ENCODE assay signal across 8 cellular contexts in the genomic region with DNA sequence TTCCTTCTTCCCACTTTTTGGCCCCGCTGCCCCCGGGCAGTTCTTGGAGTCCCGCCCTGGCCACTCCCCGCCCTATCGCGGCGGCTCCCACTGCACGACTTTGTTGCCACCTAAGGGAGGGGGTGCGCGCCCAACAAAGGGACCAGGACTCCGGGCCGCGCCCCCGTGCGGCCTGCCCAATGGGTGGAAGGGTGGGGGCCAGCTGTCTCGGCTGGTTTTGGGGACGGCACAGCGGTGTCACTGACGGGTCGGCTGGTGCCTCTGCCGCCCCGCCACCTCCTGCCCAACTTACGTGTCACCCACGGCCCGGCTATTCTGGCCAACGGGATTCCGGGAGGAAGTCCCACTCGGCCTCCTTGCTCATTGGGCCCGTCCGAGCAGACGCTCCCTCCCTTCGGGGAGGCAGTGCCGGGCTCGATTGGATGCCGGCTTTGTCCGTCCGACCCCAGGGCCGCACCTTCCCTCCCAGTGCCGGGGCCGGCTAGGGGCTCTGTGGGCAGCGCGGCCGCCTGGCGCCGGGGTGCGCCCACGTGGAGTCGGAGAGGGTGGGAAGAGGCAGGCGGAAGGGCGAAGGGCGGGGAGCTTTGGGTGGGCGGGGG. TPM values are rescaled to one million over a fixed set of nuclear protein-coding genes. Genes with fewer than 3 reads are reported as not detected.
A peak's percentile ranks its signal among the peaks of the same experiment; 100 is the strongest.
DNase-seq lines count a peak whose midpoint lies in the region; ATAC-seq and TF ChIP-seq lines count a peak whose summit lies in the region.

A gene with protein sequence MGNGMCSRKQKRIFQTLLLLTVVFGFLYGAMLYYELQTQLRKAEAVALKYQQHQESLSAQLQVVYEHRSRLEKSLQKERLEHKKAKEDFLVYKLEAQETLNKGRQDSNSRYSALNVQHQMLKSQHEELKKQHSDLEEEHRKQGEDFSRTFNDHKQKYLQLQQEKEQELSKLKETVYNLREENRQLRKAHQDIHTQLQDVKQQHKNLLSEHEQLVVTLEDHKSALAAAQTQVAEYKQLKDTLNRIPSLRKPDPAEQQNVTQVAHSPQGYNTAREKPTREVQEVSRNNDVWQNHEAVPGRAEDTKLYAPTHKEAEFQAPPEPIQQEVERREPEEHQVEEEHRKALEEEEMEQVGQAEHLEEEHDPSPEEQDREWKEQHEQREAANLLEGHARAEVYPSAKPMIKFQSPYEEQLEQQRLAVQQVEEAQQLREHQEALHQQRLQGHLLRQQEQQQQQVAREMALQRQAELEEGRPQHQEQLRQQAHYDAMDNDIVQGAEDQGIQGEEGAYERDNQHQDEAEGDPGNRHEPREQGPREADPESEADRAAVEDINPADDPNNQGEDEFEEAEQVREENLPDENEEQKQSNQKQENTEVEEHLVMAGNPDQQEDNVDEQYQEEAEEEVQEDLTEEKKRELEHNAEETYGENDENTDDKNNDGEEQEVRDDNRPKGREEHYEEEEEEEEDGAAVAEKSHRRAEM (minus strand): TSS at position 314 of the 599 bp plus-strand sequence. CDS start 639 bp downstream, outside the sequence.

- H3K27me3 Mint-ChIP-seq in Calu3 (ENCODE audit: unreplicated experiment) (no peaks in the 10 kb centered on the region), mesothelial cell of epicardium (ENCODE audit: low read depth) (no peaks in the 10 kb centered on the region)

- CTCF ChIA-PET in Calu3 (lab: Charles Lee): interaction anchor here (0.7 to 1.7 kb wide), 5 partner anchors 33 to 245 kb away, joined by 3 to 9 read pairs (median 4); no protein-coding TSS in a partner anchor

- ATAC-seq in GM19467 (IDR thresholded peaks at IDR 0.05; ENCODE audit: unreplicated experiment): peak; percentile 86
- peak; percentile 78 for ATAC-seq in HG03575 (IDR thresholded peaks at IDR 0.05; ENCODE audit: extremely low read depth, insufficient number of reproducible peaks, low FRiP score, unreplicated experiment)

- intact Hi-C loops in Calu3 (cut with micrococcal nuclease; ENCODE audit: unreplicated experiment): loop anchor here (2.0 to 10.0 kb wide), 3 partner anchors 49 to 361 kb away; a partner anchor contains a TSS

- no TSS peak for BruUV-seq in Calu3 (replicated peaks; lab: Mats Ljungman, UMichigan)

- H3K27ac Mint-ChIP-seq in Calu3 (ENCODE audit: unreplicated experiment) (peak within 1 kb of the TSS; percentile 95), mesothelial cell of epicardium (peak within 1 kb of the TSS; percentile 98)

- H3K4me3 Mint-ChIP-seq in Calu3 (ENCODE audit: low read depth, unreplicated experiment): peak within 1 kb of the TSS; percentile 99
- H3K4me3 Mint-ChIP-seq in mesothelial cell of epicardium: peak within 1 kb of the TSS; percentile 86

- TF ChIP-seq CTCF in Calu3 (IDR thresholded peaks at IDR 0.05; ENCODE audit: unreplicated experiment): no peak
- no peak for TF ChIP-seq CTCF in mesothelial cell of epicardium (IDR thresholded peaks at IDR 0.05; ENCODE audit: unreplicated experiment)

- peak; percentile 99 for DNase-seq in Calu3
- peak; percentile 93 for DNase-seq in NCI-H82 treated with DMSO at 0.1 percent for 48 hours (lab: John Stamatoyannopoulos, UW; ENCODE audit: unreplicated experiment)
- DNase-seq in activated CD8-positive, alpha-beta memory T cell treated with anti-CD3 and anti-CD28 coated beads for 4 hours (ENCODE audit: low read depth in 2 of 2): peak; percentile 18 to 29
- peak; percentile 64 for DNase-seq in epidermal melanocyte (ENCODE audit: insufficient read length, low spot score)
- peak; percentile 87 to 91 for DNase-seq in mesothelial cell of epicardium (ENCODE audit: low spot score in 2 of 2, unreplicated experiment in 2 of 2)
- DNase-seq in stimulated activated CD8-positive, alpha-beta memory T cell treated with anti-CD3 and anti-CD28 coated beads, Interleukin-4, amount 100 ng/mL, for 48 hours: peak; percentile 72

- H3K9me3 Mint-ChIP-seq in Calu3 (ENCODE audit: low read depth, unreplicated experiment) (no peaks in the 10 kb centered on the region), mesothelial cell of epicardium (no peaks in the 10 kb centered on the region)

- H3K4me1 Mint-ChIP-seq in Calu3 (ENCODE audit: low read depth, unreplicated experiment) (peaks cover 32% of the 10 kb centered on the region), mesothelial cell of epicardium (peaks cover 40% of the 10 kb centered on the region)

- peaks cover 40% of the 10 kb centered on the region for H3K36me3 Mint-ChIP-seq in Calu3 (ENCODE audit: insufficient read depth, unreplicated experiment)
- H3K36me3 Mint-ChIP-seq in mesothelial cell of epicardium: no peaks in the 10 kb centered on the region

RNA-seq across cellular contexts. Expression of the gene that starts here (rescaled TPM):
- total RNA-seq in Calu3 (2022) (46.5 and 53.8 TPM in 2 replicates), mesothelial cell of epicardium (88.0 to 93.7 TPM (median 90.7 TPM) in 3 replicates)

Comparison
In these comparisons a context has a peak if more than half of its experiments do, and no peak if none do; other contexts are left out.
1. Peak in every context shown above with its lines: DNase-seq and ATAC-seq.
2. DNase-seq: peak in every context shown above with its lines; median percentile 99 in Calu3; 93 in NCI-H82 treated with DMSO at 0.1 percent for 48 hours; 89 in mesothelial cell of epicardium; 72 in stimulated activated CD8-positive, alpha-beta memory T cell treated with anti-CD3 and anti-CD28 coated beads, Interleukin-4, amount 100 ng/mL, for 48 hours; 64 in epidermal melanocyte; 24 in activated CD8-positive, alpha-beta memory T cell treated with anti-CD3 and anti-CD28 coated beads for 4 hours.